2 cellular contexts compared by ENCODE assay signal in the genomic region with DNA sequence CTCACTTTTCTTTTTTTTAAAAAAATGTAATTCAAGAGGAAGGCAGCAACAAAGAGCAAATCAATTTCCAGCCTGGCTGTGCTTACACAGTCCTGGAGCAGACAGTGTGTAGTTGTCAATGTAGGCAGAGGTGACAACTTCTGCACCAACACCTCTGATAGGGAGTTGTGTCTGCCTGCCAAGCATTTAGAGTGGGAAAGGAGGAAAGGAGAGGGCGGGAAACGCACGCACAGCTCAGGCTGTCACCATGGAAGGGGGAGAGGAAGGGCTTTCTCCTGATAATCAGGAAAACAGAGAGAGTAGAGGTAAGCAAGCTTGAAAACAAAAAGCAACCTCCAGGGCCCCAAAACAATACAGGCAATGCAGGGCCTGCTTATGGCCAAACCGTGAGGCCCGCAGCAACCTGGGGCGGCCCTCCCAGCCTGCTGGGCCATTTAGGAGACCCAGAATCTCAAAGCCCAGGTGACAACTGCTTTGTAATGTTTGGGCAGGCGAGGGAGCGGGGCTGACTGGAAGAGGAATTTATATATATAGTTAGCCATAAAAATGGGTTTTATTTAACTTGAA.
TF ChIP-seq lines count a peak whose summit lies in the region.

No MANE protein-coding gene starts in this region.

TF ChIP-seq in endothelial cell of umbilical vein, 7 proteins besides CTCF, POLR2A, EP300 and RAD21 (continued from another document):
- no peak for TF ChIP-seq GATA2 (IDR thresholded peaks at IDR 0.05; ENCODE audit: insufficient read depth, insufficient read length, low read depth, low read length)
- TF ChIP-seq EZH2 (IDR thresholded peaks at IDR 0.05; ENCODE audit: borderline replicate concordance, low read depth, low read length, severe bottlenecking), result no peak
- TF ChIP-seq JUN (IDR thresholded peaks at IDR 0.05; ENCODE audit: borderline replicate concordance, insufficient read depth, insufficient read length, low read depth), result no peak
- no peak for TF ChIP-seq MYC (IDR thresholded peaks at IDR 0.05; ENCODE audit: low read depth, low read length)
- TF ChIP-seq POLR2AphosphoS5 (IDR thresholded peaks at IDR 0.05; ENCODE audit: insufficient read depth, low read depth, low read length), result no peak

TF ChIP-seq in GM12891, 5 proteins besides CTCF, POLR2A, EP300 and RAD21 (continued from another document):
- TF ChIP-seq POU2F2 (IDR thresholded peaks at IDR 0.05; ENCODE audit: low read depth, low read length), result no peak
